3 cellular contexts compared by ENCODE assay signal in genomic region chr3:58120075-58120812, GRCh38.
TF ChIP-seq lines count a peak whose summit lies in the region.

No MANE protein-coding gene starts in this region.

TF ChIP-seq in liver, 16 proteins besides CTCF, POLR2A, EP300 and RAD21 (continued from another document):
- TF ChIP-seq, protein P1, sequence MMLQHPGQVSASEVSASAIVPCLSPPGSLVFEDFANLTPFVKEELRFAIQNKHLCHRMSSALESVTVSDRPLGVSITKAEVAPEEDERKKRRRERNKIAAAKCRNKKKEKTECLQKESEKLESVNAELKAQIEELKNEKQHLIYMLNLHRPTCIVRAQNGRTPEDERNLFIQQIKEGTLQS (IDR thresholded peaks at IDR 0.05), result peak; percentile 21
- no peak for TF ChIP-seq TAF1 (conservative IDR thresholded peaks at IDR 0.05)
- peak; percentile 66 for TF ChIP-seq FOXA2 (IDR thresholded peaks at IDR 0.05)
- peak; percentile 32 to 62 for TF ChIP-seq RXRA (IDR thresholded peaks at IDR 0.05)
- TF ChIP-seq FOXA1 (IDR thresholded peaks at IDR 0.05), result no peak
- TF ChIP-seq EGR1 (IDR thresholded peaks at IDR 0.05; ENCODE audit: low read depth in 2 of 2), result peak in 1 of 2 donors; percentile 41
- no peak for TF ChIP-seq HNF4G (IDR thresholded peaks at IDR 0.05)
- peak; percentile 50 for TF ChIP-seq MAX (IDR thresholded peaks at IDR 0.05)
- TF ChIP-seq HNF4A (conservative IDR thresholded peaks at IDR 0.05), result peak; percentile 19 to 44
- TF ChIP-seq, protein P2, sequence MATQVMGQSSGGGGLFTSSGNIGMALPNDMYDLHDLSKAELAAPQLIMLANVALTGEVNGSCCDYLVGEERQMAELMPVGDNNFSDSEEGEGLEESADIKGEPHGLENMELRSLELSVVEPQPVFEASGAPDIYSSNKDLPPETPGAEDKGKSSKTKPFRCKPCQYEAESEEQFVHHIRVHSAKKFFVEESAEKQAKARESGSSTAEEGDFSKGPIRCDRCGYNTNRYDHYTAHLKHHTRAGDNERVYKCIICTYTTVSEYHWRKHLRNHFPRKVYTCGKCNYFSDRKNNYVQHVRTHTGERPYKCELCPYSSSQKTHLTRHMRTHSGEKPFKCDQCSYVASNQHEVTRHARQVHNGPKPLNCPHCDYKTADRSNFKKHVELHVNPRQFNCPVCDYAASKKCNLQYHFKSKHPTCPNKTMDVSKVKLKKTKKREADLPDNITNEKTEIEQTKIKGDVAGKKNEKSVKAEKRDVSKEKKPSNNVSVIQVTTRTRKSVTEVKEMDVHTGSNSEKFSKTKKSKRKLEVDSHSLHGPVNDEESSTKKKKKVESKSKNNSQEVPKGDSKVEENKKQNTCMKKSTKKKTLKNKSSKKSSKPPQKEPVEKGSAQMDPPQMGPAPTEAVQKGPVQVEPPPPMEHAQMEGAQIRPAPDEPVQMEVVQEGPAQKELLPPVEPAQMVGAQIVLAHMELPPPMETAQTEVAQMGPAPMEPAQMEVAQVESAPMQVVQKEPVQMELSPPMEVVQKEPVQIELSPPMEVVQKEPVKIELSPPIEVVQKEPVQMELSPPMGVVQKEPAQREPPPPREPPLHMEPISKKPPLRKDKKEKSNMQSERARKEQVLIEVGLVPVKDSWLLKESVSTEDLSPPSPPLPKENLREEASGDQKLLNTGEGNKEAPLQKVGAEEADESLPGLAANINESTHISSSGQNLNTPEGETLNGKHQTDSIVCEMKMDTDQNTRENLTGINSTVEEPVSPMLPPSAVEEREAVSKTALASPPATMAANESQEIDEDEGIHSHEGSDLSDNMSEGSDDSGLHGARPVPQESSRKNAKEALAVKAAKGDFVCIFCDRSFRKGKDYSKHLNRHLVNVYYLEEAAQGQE (IDR thresholded peaks at IDR 0.05), result peak; percentile 58
- TF ChIP-seq, protein P3, sequence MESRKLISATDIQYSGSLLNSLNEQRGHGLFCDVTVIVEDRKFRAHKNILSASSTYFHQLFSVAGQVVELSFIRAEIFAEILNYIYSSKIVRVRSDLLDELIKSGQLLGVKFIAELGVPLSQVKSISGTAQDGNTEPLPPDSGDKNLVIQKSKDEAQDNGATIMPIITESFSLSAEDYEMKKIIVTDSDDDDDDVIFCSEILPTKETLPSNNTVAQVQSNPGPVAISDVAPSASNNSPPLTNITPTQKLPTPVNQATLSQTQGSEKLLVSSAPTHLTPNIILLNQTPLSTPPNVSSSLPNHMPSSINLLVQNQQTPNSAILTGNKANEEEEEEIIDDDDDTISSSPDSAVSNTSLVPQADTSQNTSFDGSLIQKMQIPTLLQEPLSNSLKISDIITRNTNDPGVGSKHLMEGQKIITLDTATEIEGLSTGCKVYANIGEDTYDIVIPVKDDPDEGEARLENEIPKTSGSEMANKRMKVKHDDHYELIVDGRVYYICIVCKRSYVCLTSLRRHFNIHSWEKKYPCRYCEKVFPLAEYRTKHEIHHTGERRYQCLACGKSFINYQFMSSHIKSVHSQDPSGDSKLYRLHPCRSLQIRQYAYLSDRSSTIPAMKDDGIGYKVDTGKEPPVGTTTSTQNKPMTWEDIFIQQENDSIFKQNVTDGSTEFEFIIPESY (IDR thresholded peaks at IDR 0.05), result no peak
- no peak for TF ChIP-seq GABPA (IDR thresholded peaks at IDR 0.05 in 1 of 2, conservative IDR thresholded peaks at IDR 0.05 in 1 of 2)
- peak in 1 of 2 donors; percentile 8 for TF ChIP-seq JUND (IDR thresholded peaks at IDR 0.05)
- peak; percentile 72 for TF ChIP-seq YY1 (IDR thresholded peaks at IDR 0.05)
TF ChIP-seq in liver: peak in this region for 11.

TF ChIP-seq in HepG2, 621 proteins besides CTCF, POLR2A, EP300 and RAD21 (continued from another document and continues in another):
- TF ChIP-seq, protein P2 (IDR thresholded peaks at IDR 0.05; ENCODE audit: borderline replicate concordance in 1 of 2, low read depth in 1 of 2, low read length in 2 of 2), result no peak
- TF ChIP-seq NFKBIZ (CRISPR knock-in tag; IDR thresholded peaks at IDR 0.05) (no peak), MEF2D (CRISPR knock-in tag; IDR thresholded peaks at IDR 0.05) (no peak), SRSF9 (IDR thresholded peaks at IDR 0.05; ENCODE audit: borderline replicate concordance, insufficient read depth, low read depth, low read length, poor library complexity, severe bottlenecking) (no peak)

TF ChIP-seq in endothelial cell of umbilical vein, 7 proteins besides CTCF, POLR2A, EP300 and RAD21:
- no peak for TF ChIP-seq JUN (IDR thresholded peaks at IDR 0.05; ENCODE audit: borderline replicate concordance, insufficient read depth, insufficient read length, low read depth)
- TF ChIP-seq MAX (IDR thresholded peaks at IDR 0.05; ENCODE audit: insufficient read depth, insufficient read length), result no peak
- TF ChIP-seq FOS (IDR thresholded peaks at IDR 0.05; ENCODE audit: borderline replicate concordance, insufficient read depth, low read length), result no peak
- TF ChIP-seq EZH2 (IDR thresholded peaks at IDR 0.05; ENCODE audit: borderline replicate concordance, low read depth, low read length, severe bottlenecking), result no peak
- TF ChIP-seq POLR2AphosphoS5 (IDR thresholded peaks at IDR 0.05; ENCODE audit: insufficient read depth, low read depth, low read length), result no peak
- no peak for TF ChIP-seq MYC (IDR thresholded peaks at IDR 0.05; ENCODE audit: low read depth, low read length)
- TF ChIP-seq GATA2 (IDR thresholded peaks at IDR 0.05; ENCODE audit: insufficient read depth, insufficient read length, low read depth, low read length), result no peak
